ENCODE assay signal across 24 cellular contexts in genomic region chr16:88582912-88583575, GRCh38. TPM values are rescaled to one million over a fixed set of nuclear protein-coding genes. Genes with fewer than 3 reads are reported as not detected.
"Had no signal": no experiment of that assay in that cellular context is flagged by ENCODE, and none has a peak within 500 bp of the region (broad histone marks: within the 10 kb centered on the region; RNA-seq: fewer than 3 reads in every experiment).

No MANE protein-coding gene starts in this region.

- H3K4me1 Mint-ChIP-seq: WTC11 had no signal

- H3K4me3 Mint-ChIP-seq: immature natural killer cell; stimulated activated naive CD8-positive, alpha-beta T cell treated with anti-CD3 and anti-CD28 coated beads, Interleukin-15, amount 100 ng/mL, for 72 hours; WTC11 had no signal

- H3K4me1 ChIP-seq: parathyroid adenoma had no signal

- H3K27ac Mint-ChIP-seq: immature natural killer cell, WTC11 had no signal

- H3K27ac ChIP-seq: coronary artery, esophagus muscularis mucosa, hepatocyte, lower lobe of right lung, parathyroid adenoma, tibial artery had no signal

- H3K9ac ChIP-seq: parathyroid adenoma had no signal

- H3K4me2 ChIP-seq: hepatocyte had no signal

- ATAC-seq: left lobe of liver; lower lobe of right lung; mucosa of descending colon; right cardiac atrium; stimulated activated naive CD8-positive, alpha-beta T cell treated with anti-CD3 and anti-CD28 coated beads, Interleukin-15, amount 100 ng/mL, for 72 hours; WTC11 had no signal

- H3K27me3 ChIP-seq: esophagus muscularis mucosa, hepatocyte, tibial artery had no signal

- FAIRE-seq: frontal cortex had no signal

- DNase-seq: activated CD8-positive, alpha-beta memory T cell treated with anti-CD3 and anti-CD28 coated beads for 24 hours; activated gamma-delta T cell treated with Interleukin-2 at 50 U/mL for 16 hours; cerebellar nuclear complex; glutamatergic neuron; immature natural killer cell; lower lobe of right lung; mesendoderm; mucosa of descending colon; nucleus accumbens; right cardiac atrium; stimulated activated CD4-positive, alpha-beta T cell treated with anti-CD3 and anti-CD28 coated beads, Interleukin-12 subunit alpha, Interleukin-12 subunit beta, amount 100 ng/mL, for 4 hours; stimulated activated naive CD8-positive, alpha-beta T cell treated with anti-CD3 and anti-CD28 coated beads, Interleukin-15, amount 100 ng/mL, for 72 hours; tibial artery had no signal

- H3K4me3 ChIP-seq: coronary artery, esophagus muscularis mucosa, hepatocyte, lower lobe of right lung, mucosa of descending colon, tibial artery had no signal

- H3K9me3 Mint-ChIP-seq: immature natural killer cell; stimulated activated naive CD8-positive, alpha-beta T cell treated with anti-CD3 and anti-CD28 coated beads, Interleukin-15, amount 100 ng/mL, for 72 hours; WTC11 had no signal

- H2AFZ ChIP-seq: hepatocyte, parathyroid adenoma had no signal

- H3K27me3 Mint-ChIP-seq: stimulated activated naive CD8-positive, alpha-beta T cell treated with anti-CD3 and anti-CD28 coated beads, Interleukin-15, amount 100 ng/mL, for 72 hours had no signal

- H3K9me3 ChIP-seq: esophagus muscularis mucosa, lower lobe of right lung, mucosa of descending colon, tibial artery had no signal

RNA-seq across cellular contexts. Expression of gene IL17C, which starts 55.3 kb away (rescaled TPM):
- total RNA-seq: esophagus muscularis mucosa, frontal cortex, hepatocyte, left lobe of liver, lower lobe of right lung, mucosa of descending colon, pulmonary artery endothelial cell, right cardiac atrium, skeletal muscle tissue, urinary bladder had no signal
- polyA plus RNA-seq: neural cell, right cardiac atrium had no signal
